33 cellular contexts compared by ENCODE assay signal in the genomic region with DNA sequence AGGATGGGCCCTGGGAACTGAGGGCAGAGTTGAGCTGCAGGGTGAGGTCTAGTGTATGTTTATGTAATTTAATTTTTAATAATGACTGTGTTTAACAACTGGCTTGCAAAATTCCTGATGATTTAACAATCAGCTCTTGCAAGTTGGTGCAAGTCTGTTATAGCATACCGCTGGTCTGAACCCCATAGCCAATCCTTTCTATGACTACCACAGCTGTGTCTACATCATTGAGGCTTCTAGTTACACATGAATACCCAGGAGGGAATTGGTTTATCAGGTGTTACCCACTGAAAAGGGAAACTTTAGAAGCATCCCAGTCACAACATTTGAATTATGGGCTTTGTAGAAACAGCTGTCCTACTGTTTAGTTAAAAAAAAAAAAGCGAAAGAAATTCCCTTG. TPM values are rescaled to one million over a fixed set of nuclear protein-coding genes. Genes with fewer than 3 reads are reported as not detected.
DNase-seq lines count a peak whose midpoint lies in the region; FAIRE-seq and TF ChIP-seq lines count a peak whose summit lies in the region.
"Had no signal": no experiment of that assay in that cellular context is flagged by ENCODE, and none has a peak within 500 bp of the region (broad histone marks: within the 10 kb centered on the region; RNA-seq: fewer than 3 reads in every experiment).

No MANE protein-coding gene starts in this region.

- H3K4me1 Mint-ChIP-seq in neural progenitor cell: no peaks in the 10 kb centered on the region

- no peak for FAIRE-seq in HTR-8/SVneo (lab: Jason Lieb, UNC)
- FAIRE-seq: A204.1, K562 had no signal

- DNase-seq in NCI-H2107 treated with DMSO at 0.1 percent for 48 hours (lab: John Stamatoyannopoulos, UW; ENCODE audit: unreplicated experiment) (peak; percentile 63), NCI-H2107 (lab: John Stamatoyannopoulos, UW) (no peak), NCI-H146 treated with DMSO at 0.1 percent for 48 hours (lab: John Stamatoyannopoulos, UW; ENCODE audit: unreplicated experiment) (peak; percentile 67), ascending aorta (ENCODE audit: low spot score in 2 of 2) (no peak), neural progenitor cell (ENCODE audit: low spot score) (no peak), HTR-8/SVneo (ENCODE audit: insufficient read length, low spot score) (no peak), occipital lobe (lab: John Stamatoyannopoulos, UW) (no peak)
- no peak for DNase-seq in stimulated activated CD8-positive, alpha-beta memory T cell treated with anti-CD3 and anti-CD28 coated beads, Interleukin-4, amount 100 ng/mL, for 48 hours
- DNase-seq: activated CD4-positive, alpha-beta T cell treated with anti-CD3 and anti-CD28 coated beads, Interleukin-2, amount 50 U/mL, for 1 hour; activated gamma-delta T cell treated with Interleukin-2 at 50 U/mL for 16 hours; activated T-cell treated with anti-CD3 and anti-CD28 coated beads, Interleukin-2, amount 50 U/mL, for 4 hours; CD4-positive, alpha-beta T cell; effector CD4-positive, alpha-beta T cell; heart right ventricle; kidney glomerular epithelial cell; lower lobe of right lung; MG63; NCI-H1436; NCI-H446; SIG-M5; spleen; SW 1271; trophoblast cell had no signal

- no peak overlapping the region for H3K9ac ChIP-seq in neural progenitor cell

- H3K4me3 ChIP-seq in ascending aorta: no peak overlapping the region
- H3K4me3 ChIP-seq in neural progenitor cell: no peak overlapping the region
- H3K4me3 ChIP-seq: heart right ventricle, K562, lower lobe of right lung, MG63, spleen had no signal

- no peaks in the 10 kb centered on the region for H3K27me3 ChIP-seq in ascending aorta
- no peaks in the 10 kb centered on the region for H3K27me3 ChIP-seq in neural progenitor cell
- H3K27me3 ChIP-seq: MG63 had no signal

- H2AFZ ChIP-seq in neural progenitor cell (replicated peaks): peak overlapping the region; percentile 42

- H3K9me3 ChIP-seq in ascending aorta (no peaks in the 10 kb centered on the region), neural progenitor cell (ENCODE audit: low read depth) (no peaks in the 10 kb centered on the region)
- H3K9me3 ChIP-seq: heart right ventricle, lower lobe of right lung, MG63, spleen had no signal

- no peaks in the 10 kb centered on the region for H4K20me1 ChIP-seq in neural progenitor cell (ENCODE audit: low read depth)

- H3K27ac ChIP-seq in ascending aorta: peak overlapping the region; percentile 79
- H3K27ac ChIP-seq in neural progenitor cell: no peak overlapping the region
- H3K27ac ChIP-seq: heart right ventricle, lower lobe of right lung, spleen had no signal

- H3K27me3 Mint-ChIP-seq in neural progenitor cell (ENCODE audit: insufficient read depth, low read depth): peaks cover 7% of the 10 kb centered on the region
- H3K27me3 Mint-ChIP-seq: CD4-positive, alpha-beta T cell had no signal

- TF ChIP-seq CTCF in ascending aorta (IDR thresholded peaks at IDR 0.05): no peak
- no peak for TF ChIP-seq CTCF in neural progenitor cell (IDR thresholded peaks at IDR 0.05)

- no peak overlapping the region for H3K4me3 Mint-ChIP-seq in neural progenitor cell
- H3K4me3 Mint-ChIP-seq: activated T-cell treated with anti-CD3 and anti-CD28 coated beads, Interleukin-2, amount 50 U/mL, for 4 hours; brain; CD4-positive, alpha-beta T cell; natural killer cell treated with Interleukin-12 subunit alpha and Interleukin-12 subunit beta and Interleukin-15 and Interleukin-18, amount 100 ng/mL, for 72 hours had no signal

- intact Hi-C loops in ascending aorta (cut with DNase I): loop anchor here (5.0 to 10.0 kb wide), 2 partner anchors 49 to 746 kb away; no protein-coding TSS in a partner anchor

- no peaks in the 10 kb centered on the region for H3F3A ChIP-seq in neural progenitor cell (ENCODE audit: low read depth)

- H3K36me3 Mint-ChIP-seq in neural progenitor cell: no peaks in the 10 kb centered on the region
- H3K36me3 Mint-ChIP-seq: brain; natural killer cell treated with Interleukin-12 subunit alpha and Interleukin-12 subunit beta and Interleukin-15 and Interleukin-18, amount 100 ng/mL, for 72 hours had no signal

- no peaks in the 10 kb centered on the region for H3K36me3 ChIP-seq in ascending aorta
- no peaks in the 10 kb centered on the region for H3K36me3 ChIP-seq in neural progenitor cell
- H3K36me3 ChIP-seq: heart right ventricle, lower lobe of right lung, MG63, spleen had no signal

- H3K4me1 ChIP-seq in ascending aorta: peaks cover 0 to 14% of the 10 kb centered on the region in 2 donors
- no peaks in the 10 kb centered on the region for H3K4me1 ChIP-seq in neural progenitor cell
- H3K4me1 ChIP-seq: lower lobe of right lung, spleen had no signal

- no peak overlapping the region for H3K4me2 ChIP-seq in neural progenitor cell

- H3K27ac Mint-ChIP-seq in neural progenitor cell: no peak overlapping the region
- H3K27ac Mint-ChIP-seq: brain; CD4-positive, alpha-beta T cell had no signal

- no peaks in the 10 kb centered on the region for H3K79me2 ChIP-seq in neural progenitor cell (ENCODE audit: low read depth)

- H3K9me3 Mint-ChIP-seq in neural progenitor cell: no peaks in the 10 kb centered on the region
- H3K9me3 Mint-ChIP-seq: activated T-cell treated with anti-CD3 and anti-CD28 coated beads, Interleukin-2, amount 50 U/mL, for 4 hours; brain; CD4-positive, alpha-beta T cell; natural killer cell treated with Interleukin-12 subunit alpha and Interleukin-12 subunit beta and Interleukin-15 and Interleukin-18, amount 100 ng/mL, for 72 hours had no signal

RNA-seq across cellular contexts. Expression of a gene that starts 38.3 kb away (rescaled TPM):
- 1.7 TPM for total RNA-seq in ascending aorta
- not detected in 2 replicates for total RNA-seq in neural progenitor cell (ENCODE audit: low replicate concordance)
- not detected for total RNA-seq in occipital lobe
- total RNA-seq: activated T-cell treated with anti-CD3 and anti-CD28 coated beads, Interleukin-2, amount 50 U/mL, for 4 hours; CD4-positive, alpha-beta T cell; epithelial cell of proximal tubule; fibroblast of villous mesenchyme; H4; K562; lower lobe of right lung; mononuclear cell; natural killer cell treated with Interleukin-12 subunit alpha and Interleukin-12 subunit beta and Interleukin-15 and Interleukin-18, amount 100 ng/mL, for 72 hours; osteocyte; renal cortical epithelial cell; spleen had no signal

Comparison
In these comparisons a context has a peak if more than half of its experiments do, and no peak if none do; other contexts are left out.
1. DNase-seq: peak in NCI-H2107 treated with DMSO at 0.1 percent for 48 hours (single experiment) and NCI-H146 treated with DMSO at 0.1 percent for 48 hours (single experiment); none in NCI-H2107 (single experiment), ascending aorta (0 of 2), neural progenitor cell (single experiment), stimulated activated CD8-positive, alpha-beta memory T cell treated with anti-CD3 and anti-CD28 coated beads, Interleukin-4, amount 100 ng/mL, for 48 hours (single experiment), HTR-8/SVneo (single experiment) and occipital lobe (single experiment).